17 cellular contexts compared by ENCODE assay signal in the genomic region with DNA sequence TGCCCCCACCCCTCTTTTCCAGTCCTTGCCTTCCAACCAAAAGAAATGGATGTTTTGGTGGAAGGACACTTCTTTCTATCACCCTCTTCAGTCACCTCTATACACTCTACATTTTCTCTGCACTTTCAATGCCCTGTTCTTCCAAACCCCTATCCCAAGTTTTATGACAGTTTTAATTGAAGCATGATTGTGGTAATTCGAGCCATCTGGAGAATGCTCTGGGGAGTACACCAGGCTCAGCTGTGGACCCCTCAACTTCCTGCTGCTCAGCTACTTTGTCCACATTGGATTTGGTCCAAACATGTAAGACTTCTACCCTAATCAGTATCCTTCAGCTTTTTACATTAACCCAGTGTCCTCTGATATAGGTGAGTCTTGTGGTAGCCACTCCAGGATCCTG.
DNase-seq lines count a peak whose midpoint lies in the region; ATAC-seq and TF ChIP-seq lines count a peak whose summit lies in the region.
"Had no signal": no experiment of that assay in that cellular context is flagged by ENCODE, and none has a peak within 500 bp of the region (broad histone marks: within the 10 kb centered on the region; RNA-seq: fewer than 3 reads in every experiment).

No MANE protein-coding gene starts in this region.

- H3K4me1 ChIP-seq in heart left ventricle (peaks cover 8 to 70% (median 54%) of the 10 kb centered on the region in 12 donors), right lobe of liver (no peaks in the 10 kb centered on the region)

- intact Hi-C loops in heart left ventricle (cut with DNase I), result no loop called here
- intact Hi-C loops in left cardiac atrium (cut with DNase I), result no loop called here
- intact Hi-C loops in right lobe of liver (cut with DNase I), result no loop called here

- DNase-seq in heart left ventricle (no peak), left cardiac atrium (no peak), RWPE1 (ENCODE audit: low spot score) (no peak), mesothelial cell of epicardium (ENCODE audit: low spot score in 2 of 2, unreplicated experiment in 2 of 2) (no peak), type B pancreatic cell (ENCODE audit: extremely low spot score, unreplicated experiment) (no peak), right lobe of liver (no peak), NCI-H2227 (lab: John Stamatoyannopoulos, UW; ENCODE audit: unreplicated experiment) (no peak), NCI-H1092 (lab: John Stamatoyannopoulos, UW) (no peak)
- DNase-seq: activated CD4-positive, alpha-beta T cell treated with anti-CD3 and anti-CD28 coated beads, Interleukin-2, amount 50 U/mL, for 4 hours; activated T-cell treated with anti-CD3 and anti-CD28 coated beads, Interleukin-2, amount 50 U/mL, for 48 hours; endodermal cell; gastrocnemius medialis; KBM-7; NCI-H1092 treated with DMSO at 0.1 percent for 48 hours had no signal

- H3K27ac Mint-ChIP-seq in mesothelial cell of epicardium, result peak overlapping the region; percentile 90
- H3K27ac Mint-ChIP-seq in type B pancreatic cell, result peak overlapping the region; percentile 50
- H3K27ac Mint-ChIP-seq: endodermal cell; stimulated activated effector memory CD8-positive, alpha-beta T cell treated with anti-CD3 and anti-CD28 coated beads, Interleukin-12 subunit alpha, Interleukin-12 subunit beta, amount 100 ng/mL, for 72 hours had no signal

- no peak for ATAC-seq in heart left ventricle
- no peak for ATAC-seq in left cardiac atrium
- no peak for ATAC-seq in right lobe of liver
- ATAC-seq: gastrocnemius medialis; stimulated activated effector memory CD8-positive, alpha-beta T cell treated with anti-CD3 and anti-CD28 coated beads, Interleukin-12 subunit alpha, Interleukin-12 subunit beta, amount 100 ng/mL, for 72 hours had no signal

- CTCF ChIA-PET in RWPE1 (lab: Yijun Ruan, JAX), result interaction anchor here (2.7 kb wide), 1 partner anchor 19 kb away, joined by 10 read pairs; no protein-coding TSS in a partner anchor

- no peak for TF ChIP-seq CTCF in heart left ventricle (IDR thresholded peaks at IDR 0.05)
- no peak for TF ChIP-seq CTCF in RWPE1 (conservative IDR thresholded peaks at IDR 0.05; ENCODE audit: low read depth)
- TF ChIP-seq CTCF in mesothelial cell of epicardium (IDR thresholded peaks at IDR 0.05; ENCODE audit: unreplicated experiment), result no peak
- TF ChIP-seq CTCF in type B pancreatic cell (conservative IDR thresholded peaks at IDR 0.05), result no peak
- no peak for TF ChIP-seq CTCF in right lobe of liver (IDR thresholded peaks at IDR 0.05)

- WGBS in heart left ventricle, 4 donors, result 37 to 52% (median 46%) methylated on average over 1 of the region's 1 CpG
- 69% methylated on average over 1 of the region's 1 CpG for WGBS in right lobe of liver (ENCODE audit: insufficient coverage, low coverage, low lambda C conversion rate, missing lambda C conversion rate)

- peaks cover 69% of the 10 kb centered on the region for H3K4me1 Mint-ChIP-seq in mesothelial cell of epicardium
- peaks cover 63% of the 10 kb centered on the region for H3K4me1 Mint-ChIP-seq in type B pancreatic cell (ENCODE audit: unreplicated experiment)
- H3K4me1 Mint-ChIP-seq: stimulated activated effector memory CD8-positive, alpha-beta T cell treated with anti-CD3 and anti-CD28 coated beads, Interleukin-12 subunit alpha, Interleukin-12 subunit beta, amount 100 ng/mL, for 72 hours had no signal

- H3K27me3 Mint-ChIP-seq in mesothelial cell of epicardium (ENCODE audit: low read depth), result no peaks in the 10 kb centered on the region
- no peaks in the 10 kb centered on the region for H3K27me3 Mint-ChIP-seq in type B pancreatic cell

- peaks cover 0 to 27% (median 0%) of the 10 kb centered on the region in 9 donors for H3K27me3 ChIP-seq in heart left ventricle
- H3K27me3 ChIP-seq in right lobe of liver, result no peaks in the 10 kb centered on the region
- H3K27me3 ChIP-seq: gastrocnemius medialis had no signal

- POLR2A ChIA-PET in RWPE1 (lab: Yijun Ruan, JAX; ENCODE audit: low non-redundant PET), result no interaction called here

- H3K9me3 Mint-ChIP-seq in mesothelial cell of epicardium (no peaks in the 10 kb centered on the region), type B pancreatic cell (no peaks in the 10 kb centered on the region)
- H3K9me3 Mint-ChIP-seq: endodermal cell; stimulated activated effector memory CD8-positive, alpha-beta T cell treated with anti-CD3 and anti-CD28 coated beads, Interleukin-12 subunit alpha, Interleukin-12 subunit beta, amount 100 ng/mL, for 72 hours had no signal

- H3K27ac ChIP-seq in heart left ventricle (peak overlapping the region in 10 of 12 donors; percentile 23 to 79 (median 62)), RWPE1 (peak overlapping the region; percentile 27; the same call in 1 of the 2 replicates), right lobe of liver (no peak overlapping the region)
- H3K27ac ChIP-seq: HL-60 had no signal

- H3K36me3 ChIP-seq in heart left ventricle, result peaks cover 0 to 56% (median 46%) of the 10 kb centered on the region in 9 donors
- peaks cover 0 to 6% (median 3%) of the 10 kb centered on the region in 4 donors for H3K36me3 ChIP-seq in right lobe of liver

- peaks cover 16% of the 10 kb centered on the region for H3K36me3 Mint-ChIP-seq in mesothelial cell of epicardium
- H3K36me3 Mint-ChIP-seq in type B pancreatic cell, result peaks cover 24% of the 10 kb centered on the region

- H3K9me3 ChIP-seq in heart left ventricle (no peaks in the 10 kb centered on the region), right lobe of liver (no peaks in the 10 kb centered on the region)
- H3K9me3 ChIP-seq: gastrocnemius medialis had no signal

- peak overlapping the region; percentile 18 for H3K4me3 Mint-ChIP-seq in mesothelial cell of epicardium
- peak overlapping the region; percentile 56 for H3K4me3 Mint-ChIP-seq in type B pancreatic cell
- H3K4me3 Mint-ChIP-seq: endodermal cell; stimulated activated effector memory CD8-positive, alpha-beta T cell treated with anti-CD3 and anti-CD28 coated beads, Interleukin-12 subunit alpha, Interleukin-12 subunit beta, amount 100 ng/mL, for 72 hours had no signal

- no peak for TF ChIP-seq POLR2A in heart left ventricle (IDR thresholded peaks at IDR 0.05)
- no peak for TF ChIP-seq POLR2A in right lobe of liver (IDR thresholded peaks at IDR 0.05)

- no peak overlapping the region for H3K4me3 ChIP-seq in heart left ventricle
- no peak overlapping the region for H3K4me3 ChIP-seq in right lobe of liver
- H3K4me3 ChIP-seq: gastrocnemius medialis, skin epidermis had no signal

Comparison
In these comparisons a context has a peak if more than half of its experiments do, and no peak if none do; other contexts are left out.
1. H3K27ac ChIP-seq: peak in heart left ventricle (10 of 12) and RWPE1 (single experiment); none in right lobe of liver (0 of 3).